ENCODE assay signal across 8 cellular contexts in the genomic region with DNA sequence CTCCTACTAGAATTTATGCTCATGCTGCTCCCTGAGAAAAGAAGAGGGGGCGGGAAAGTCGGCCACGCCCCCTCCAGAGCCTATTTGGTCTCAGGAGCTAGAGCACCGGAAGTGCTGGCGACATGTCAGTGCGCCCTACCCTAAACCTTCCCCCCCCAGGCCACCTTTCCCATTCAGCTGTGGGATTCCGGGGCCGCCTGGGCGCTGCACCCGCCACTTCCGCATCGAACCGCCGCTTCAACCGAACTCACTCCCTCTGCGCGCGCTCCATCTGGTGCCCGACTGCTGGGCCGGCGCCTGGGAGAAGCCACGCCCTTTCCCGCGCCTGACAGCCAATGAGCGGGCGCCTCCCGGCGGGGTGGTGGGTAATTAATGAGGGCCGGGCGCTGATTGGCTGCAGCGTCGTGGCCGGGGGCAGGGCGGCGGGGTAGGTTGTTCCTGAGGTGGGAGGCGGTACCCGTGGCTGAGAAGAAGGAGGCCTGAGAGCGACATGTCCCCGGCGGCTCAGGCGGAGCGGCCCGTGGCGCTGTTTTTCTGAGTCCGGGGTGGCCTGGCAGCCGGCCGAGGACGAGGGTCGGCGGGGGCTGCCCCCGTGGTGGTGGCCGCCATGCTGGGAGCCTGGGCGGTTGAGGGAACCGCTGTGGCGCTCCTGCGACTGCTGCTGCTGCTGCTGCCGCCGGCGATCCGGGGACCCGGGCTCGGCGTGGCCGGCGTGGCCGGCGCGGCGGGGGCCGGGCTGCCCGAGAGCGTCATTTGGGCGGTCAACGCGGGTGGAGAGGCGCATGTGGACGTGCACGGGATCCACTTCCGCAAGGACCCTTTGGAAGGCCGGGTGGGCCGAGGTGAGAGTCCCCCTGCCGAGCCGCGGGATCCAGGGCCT. TPM values are rescaled to one million over a fixed set of nuclear protein-coding genes. Genes with fewer than 3 reads are reported as not detected.
DNase-seq lines count a peak whose midpoint lies in the region; ATAC-seq and TF ChIP-seq lines count a peak whose summit lies in the region.

A gene with protein sequence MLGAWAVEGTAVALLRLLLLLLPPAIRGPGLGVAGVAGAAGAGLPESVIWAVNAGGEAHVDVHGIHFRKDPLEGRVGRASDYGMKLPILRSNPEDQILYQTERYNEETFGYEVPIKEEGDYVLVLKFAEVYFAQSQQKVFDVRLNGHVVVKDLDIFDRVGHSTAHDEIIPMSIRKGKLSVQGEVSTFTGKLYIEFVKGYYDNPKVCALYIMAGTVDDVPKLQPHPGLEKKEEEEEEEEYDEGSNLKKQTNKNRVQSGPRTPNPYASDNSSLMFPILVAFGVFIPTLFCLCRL (plus strand): TSS at position 460 of the 880 bp plus-strand sequence. CDS start 148 bp downstream, at position 608.

- H2AFZ ChIP-seq in parathyroid adenoma: peak within 1 kb of the TSS; percentile 82

- H3K4me1 Mint-ChIP-seq in activated naive CD8-positive, alpha-beta T cell treated with anti-CD3 and anti-CD28 coated beads, Interleukin-2, amount 50 U/mL, for 24 hours: peaks cover 48% of the 10 kb centered on the region

- ATAC-seq in HG02763 (IDR thresholded peaks at IDR 0.05; ENCODE audit: unreplicated experiment): peak; percentile 74
- peak; percentile 86 for ATAC-seq in activated naive CD8-positive, alpha-beta T cell treated with anti-CD3 and anti-CD28 coated beads, Interleukin-2, amount 50 U/mL, for 24 hours
- ATAC-seq in Right ventricle myocardium superior (ENCODE audit: poor library complexity): peak; percentile 93

- peak within 1 kb of the TSS; percentile 90 for H3K27ac Mint-ChIP-seq in activated naive CD8-positive, alpha-beta T cell treated with anti-CD3 and anti-CD28 coated beads, Interleukin-2, amount 50 U/mL, for 24 hours

- peak within 1 kb of the TSS; percentile 94 for H3K27ac ChIP-seq in parathyroid adenoma
- H3K27ac ChIP-seq in tibial nerve: peak within 1 kb of the TSS; percentile 88 to 95 (median 91)

- H3K4me3 ChIP-seq in parathyroid adenoma (ENCODE audit: low read depth, low read length) (peak within 1 kb of the TSS; percentile 84), tibial nerve (peak within 1 kb of the TSS; percentile 78 to 96 (median 88))

- no peaks in the 10 kb centered on the region for H3K27me3 Mint-ChIP-seq in activated naive CD8-positive, alpha-beta T cell treated with anti-CD3 and anti-CD28 coated beads, Interleukin-2, amount 50 U/mL, for 24 hours

- intact Hi-C loops in Right ventricle myocardium superior (cut with DNase I): no loop called here

- peaks cover 26% of the 10 kb centered on the region for H3K79me2 ChIP-seq in parathyroid adenoma

- peak; percentile 19 to 89 for TF ChIP-seq EP300 in tibial nerve (IDR thresholded peaks at IDR 0.05)

- TF ChIP-seq POLR2A in tibial nerve (IDR thresholded peaks at IDR 0.05): peak; percentile 47 to 85

- peak within 1 kb of the TSS; percentile 88 for H3K4me2 ChIP-seq in parathyroid adenoma (ENCODE audit: low read length)

- H3K9ac ChIP-seq in parathyroid adenoma: peak within 1 kb of the TSS; percentile 16

- H3K36me3 ChIP-seq in parathyroid adenoma (ENCODE audit: control insufficient read depth, insufficient read depth, low read length) (no peaks in the 10 kb centered on the region), tibial nerve (no peaks in the 10 kb centered on the region)

- TF ChIP-seq CTCF in GM12874 (IDR thresholded peaks at IDR 0.05; ENCODE audit: insufficient read depth, low read depth, low read length) (peak; percentile 42; the same call in 1 of the 2 replicates), parathyroid adenoma (IDR thresholded peaks at IDR 0.05) (peak; percentile 29), tibial nerve (IDR thresholded peaks at IDR 0.05) (peak in 4 of 5 experiments; percentile 15 to 53 (median 32))

- H3K36me3 Mint-ChIP-seq in activated naive CD8-positive, alpha-beta T cell treated with anti-CD3 and anti-CD28 coated beads, Interleukin-2, amount 50 U/mL, for 24 hours (ENCODE audit: low read depth): peaks cover 2% of the 10 kb centered on the region

- H3K4me3 Mint-ChIP-seq in activated naive CD8-positive, alpha-beta T cell treated with anti-CD3 and anti-CD28 coated beads, Interleukin-2, amount 50 U/mL, for 24 hours: peak within 1 kb of the TSS; percentile 85

- 0 to 1% methylated on average over 49 to 50 of the region's 84 CpGs for WGBS in tibial nerve, 2 donors

- DNase-seq in NCI-H1417 treated with DMSO at 0.1 percent for 48 hours (lab: John Stamatoyannopoulos, UW) (peak; percentile 90), SW480 (ENCODE audit: low spot score) (peak; percentile 97), Right ventricle myocardium superior (peak; percentile 99), tibial nerve (ENCODE audit: low spot score in 2 of 2) (peak; percentile 98 to 99)
- peak; percentile 98 for DNase-seq in activated naive CD8-positive, alpha-beta T cell treated with anti-CD3 and anti-CD28 coated beads, Interleukin-2, amount 50 U/mL, for 24 hours

- H3K9me3 Mint-ChIP-seq in activated naive CD8-positive, alpha-beta T cell treated with anti-CD3 and anti-CD28 coated beads, Interleukin-2, amount 50 U/mL, for 24 hours: no peaks in the 10 kb centered on the region

- H3K9me3 ChIP-seq in parathyroid adenoma (ENCODE audit: control insufficient read depth, low read length) (no peaks in the 10 kb centered on the region), tibial nerve (no peaks in the 10 kb centered on the region)

- H3K4me1 ChIP-seq in parathyroid adenoma (peaks cover 29% of the 10 kb centered on the region), tibial nerve (peaks cover 0 to 44% (median 37%) of the 10 kb centered on the region in 4 donors)

- no peaks in the 10 kb centered on the region for H3K27me3 ChIP-seq in parathyroid adenoma (ENCODE audit: control insufficient read depth, insufficient read depth, low read length)
- no peaks in the 10 kb centered on the region for H3K27me3 ChIP-seq in tibial nerve

RNA-seq across cellular contexts. Expression of the gene that starts here (rescaled TPM):
- total RNA-seq in Right ventricle myocardium superior (125 TPM), tibial nerve (10 to 100 TPM; 42.6 to 67.8 (median 58.6) TPM)

Comparison
In these comparisons a context has a peak if more than half of its experiments do, and no peak if none do; other contexts are left out.
1. Peak in every context shown above with its lines: DNase-seq, ATAC-seq, H3K4me3 ChIP-seq and H3K27ac ChIP-seq.